In the genomic region with DNA sequence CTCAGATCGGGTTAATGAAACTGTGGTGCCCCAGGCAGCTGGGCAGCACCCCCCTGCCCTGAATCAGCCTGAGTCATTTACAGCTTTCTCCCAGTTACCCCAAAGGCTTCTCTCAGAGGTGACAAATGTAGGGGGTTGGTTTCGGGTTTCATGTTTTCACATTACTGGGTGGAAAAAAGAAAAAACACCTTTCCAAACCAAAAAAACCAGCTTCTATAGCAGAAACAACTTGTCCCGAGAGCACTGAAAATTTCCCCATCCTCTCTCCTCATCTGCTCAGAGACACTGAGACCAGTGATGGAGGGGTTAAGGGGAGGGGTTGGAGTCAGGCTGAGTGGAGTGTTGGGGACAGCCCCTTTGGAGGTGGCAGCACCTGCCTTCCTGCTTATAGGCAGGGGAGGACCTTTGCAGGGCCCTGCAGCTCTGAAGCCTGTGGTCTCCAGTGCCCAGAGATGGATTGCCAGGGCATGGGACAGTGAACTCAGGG, we compare ENCODE assay signal across 8 cellular contexts. TPM values are rescaled to one million over a fixed set of nuclear protein-coding genes. Genes with fewer than 3 reads are reported as not detected.
DNase-seq lines count a peak whose midpoint lies in the region; ATAC-seq, FAIRE-seq and TF ChIP-seq lines count a peak whose summit lies in the region.

No MANE protein-coding gene starts in this region.

- H3K9me3 Mint-ChIP-seq in activated naive CD8-positive, alpha-beta T cell treated with anti-CD3 and anti-CD28 coated beads for 36 hours: no peaks in the 10 kb centered on the region

- H3K36me3 Mint-ChIP-seq in activated naive CD8-positive, alpha-beta T cell treated with anti-CD3 and anti-CD28 coated beads for 36 hours: peaks cover 9% of the 10 kb centered on the region

- no peaks in the 10 kb centered on the region for H3K27me3 Mint-ChIP-seq in activated naive CD8-positive, alpha-beta T cell treated with anti-CD3 and anti-CD28 coated beads for 36 hours

- H3K4me3 Mint-ChIP-seq in activated naive CD8-positive, alpha-beta T cell treated with anti-CD3 and anti-CD28 coated beads for 36 hours: no peak overlapping the region

- DNase-seq in GM12892 (ENCODE audit: insufficient read length): peak; percentile 71
- peak; percentile 82 for DNase-seq in activated naive CD8-positive, alpha-beta T cell treated with anti-CD3 and anti-CD28 coated beads for 36 hours
- peak; percentile 58 to 69 for DNase-seq in stimulated activated CD8-positive, alpha-beta memory T cell treated with anti-CD3 and anti-CD28 coated beads, Interleukin-2, amount 100 ng/mL, for 48 hours (ENCODE audit: low read depth in 2 of 2)
- DNase-seq in NCI-H1436 (lab: John Stamatoyannopoulos, UW): no peak
- no peak for DNase-seq in SHP77 (lab: John Stamatoyannopoulos, UW)
- DNase-seq in GDM1 (lab: John Stamatoyannopoulos, UW): no peak

- peaks cover 57% of the 10 kb centered on the region for H3K4me1 Mint-ChIP-seq in activated naive CD8-positive, alpha-beta T cell treated with anti-CD3 and anti-CD28 coated beads for 36 hours

- peak; percentile 99 for FAIRE-seq in GM12892 (lab: Jason Lieb, UNC)

- 0 out of 2 replicates have a peak, but pooled peaks have one; percentile 24 for TF ChIP-seq POLR2A in GM12892 (IDR thresholded peaks at IDR 0.05; ENCODE audit: low read depth, low read length)

- H3K27ac Mint-ChIP-seq in activated naive CD8-positive, alpha-beta T cell treated with anti-CD3 and anti-CD28 coated beads for 36 hours: peak overlapping the region; percentile 87

- peak; percentile 67 for ATAC-seq in GM21423 (IDR thresholded peaks at IDR 0.05; ENCODE audit: unreplicated experiment)
- peak; percentile 62 for ATAC-seq in HG03521 (IDR thresholded peaks at IDR 0.05; ENCODE audit: unreplicated experiment)

RNA-seq across cellular contexts. Expression of a gene that starts 15.6 kb away (rescaled TPM):
- 44.4 TPM for polyA plus RNA-seq in GM12892 (2012; ENCODE audit: missing spikeins)
- total RNA-seq in activated naive CD8-positive, alpha-beta T cell treated with anti-CD3 and anti-CD28 coated beads for 36 hours: 10 to 100 TPM; 83.5 to 89.2 TPM

RNA-seq across cellular contexts. Expression of a gene that starts 18.4 kb away (rescaled TPM):
- polyA plus RNA-seq in GM12892 (2012; ENCODE audit: missing spikeins): 0.19 TPM
- total RNA-seq in activated naive CD8-positive, alpha-beta T cell treated with anti-CD3 and anti-CD28 coated beads for 36 hours: under 1 TPM in 1 of 2 experiments, not detected in 1; 0.10 TPM

RNA-seq across cellular contexts. Expression of a gene that starts 22.8 kb away (rescaled TPM):
- polyA plus RNA-seq in GM12892 (2012; ENCODE audit: missing spikeins): 9.3 TPM
- total RNA-seq in activated naive CD8-positive, alpha-beta T cell treated with anti-CD3 and anti-CD28 coated beads for 36 hours: 10 to 100 TPM; 26.5 to 27.7 TPM

RNA-seq across cellular contexts. Expression of a gene that starts 38.3 kb away (rescaled TPM):
- polyA plus RNA-seq in GM12892 (2012; ENCODE audit: missing spikeins): 78.0 TPM
- total RNA-seq in activated naive CD8-positive, alpha-beta T cell treated with anti-CD3 and anti-CD28 coated beads for 36 hours: 100 to 1,000 TPM; 121 to 125 TPM

Comparison
In these comparisons a context has a peak if more than half of its experiments do, and no peak if none do; other contexts are left out.
1. DNase-seq: peak in GM12892 (single experiment), activated naive CD8-positive, alpha-beta T cell treated with anti-CD3 and anti-CD28 coated beads for 36 hours (single experiment) and stimulated activated CD8-positive, alpha-beta memory T cell treated with anti-CD3 and anti-CD28 coated beads, Interleukin-2, amount 100 ng/mL, for 48 hours (2 of 2); none in NCI-H1436 (single experiment), SHP77 (0 of 2) and GDM1 (single experiment).